In the genomic region with DNA sequence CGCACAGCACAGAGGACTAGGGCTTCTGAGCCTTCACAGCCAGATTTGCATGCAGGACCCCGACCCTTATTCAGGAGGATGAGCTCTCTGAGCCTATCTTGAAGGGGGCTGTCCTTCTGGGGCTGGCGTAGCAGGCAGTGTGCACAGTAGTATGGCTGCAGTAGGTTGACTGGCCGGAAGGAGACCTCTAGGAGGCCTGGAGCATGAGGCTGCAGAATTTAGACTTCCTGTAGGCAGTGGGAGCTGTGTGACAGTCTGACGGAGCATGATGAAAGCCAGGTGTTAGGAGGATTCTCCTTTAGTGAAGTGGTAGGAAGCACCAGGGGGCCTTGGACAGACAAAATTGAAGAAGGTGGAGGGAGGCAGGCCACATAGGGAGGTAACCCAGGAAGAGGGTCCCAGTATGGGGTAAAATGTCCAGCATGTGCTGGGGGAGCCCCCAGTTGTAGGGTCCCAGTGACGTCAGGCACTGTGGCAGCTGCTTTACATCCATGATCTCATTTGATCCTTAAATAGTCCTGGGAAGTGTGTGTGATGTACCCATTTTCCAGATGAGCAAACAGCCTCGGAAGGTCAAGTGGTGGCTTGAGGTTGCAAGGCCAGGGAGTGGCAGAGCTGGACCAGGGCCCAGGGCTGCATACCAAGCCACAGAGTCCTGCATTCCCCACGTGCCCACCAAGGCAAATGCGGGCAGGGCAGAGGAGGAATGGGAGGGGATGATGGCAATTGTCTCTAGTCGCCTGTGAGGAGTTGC, we compare ENCODE assay signal across 2 cellular contexts.
TF ChIP-seq lines count a peak whose summit lies in the region.

No MANE protein-coding gene starts in this region.

TF ChIP-seq in K562, 482 proteins besides CTCF, POLR2A, EP300 and RAD21 (continues in another document):
- TF ChIP-seq ETV1 (tag; conservative IDR thresholded peaks at IDR 0.05; ENCODE audit: low read depth), result peak; percentile 47
- no peak for TF ChIP-seq RFX5 (IDR thresholded peaks at IDR 0.05; ENCODE audit: low read depth, low read length)
- peak; percentile 79 for TF ChIP-seq GABPA (tag; conservative IDR thresholded peaks at IDR 0.05; ENCODE audit: low read depth)
- TF ChIP-seq, protein P1, sequence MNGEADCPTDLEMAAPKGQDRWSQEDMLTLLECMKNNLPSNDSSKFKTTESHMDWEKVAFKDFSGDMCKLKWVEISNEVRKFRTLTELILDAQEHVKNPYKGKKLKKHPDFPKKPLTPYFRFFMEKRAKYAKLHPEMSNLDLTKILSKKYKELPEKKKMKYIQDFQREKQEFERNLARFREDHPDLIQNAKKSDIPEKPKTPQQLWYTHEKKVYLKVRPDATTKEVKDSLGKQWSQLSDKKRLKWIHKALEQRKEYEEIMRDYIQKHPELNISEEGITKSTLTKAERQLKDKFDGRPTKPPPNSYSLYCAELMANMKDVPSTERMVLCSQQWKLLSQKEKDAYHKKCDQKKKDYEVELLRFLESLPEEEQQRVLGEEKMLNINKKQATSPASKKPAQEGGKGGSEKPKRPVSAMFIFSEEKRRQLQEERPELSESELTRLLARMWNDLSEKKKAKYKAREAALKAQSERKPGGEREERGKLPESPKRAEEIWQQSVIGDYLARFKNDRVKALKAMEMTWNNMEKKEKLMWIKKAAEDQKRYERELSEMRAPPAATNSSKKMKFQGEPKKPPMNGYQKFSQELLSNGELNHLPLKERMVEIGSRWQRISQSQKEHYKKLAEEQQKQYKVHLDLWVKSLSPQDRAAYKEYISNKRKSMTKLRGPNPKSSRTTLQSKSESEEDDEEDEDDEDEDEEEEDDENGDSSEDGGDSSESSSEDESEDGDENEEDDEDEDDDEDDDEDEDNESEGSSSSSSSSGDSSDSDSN (IDR thresholded peaks at IDR 0.05; ENCODE audit: borderline replicate concordance in 1 of 2, low read depth in 2 of 2, low read length in 2 of 2), result no peak
- no peak for TF ChIP-seq ATF1 (CRISPR knock-in tag; IDR thresholded peaks at IDR 0.05)
- TF ChIP-seq ATF1 (tag; IDR thresholded peaks at IDR 0.05), result peak; percentile 29; the same call in 1 of the 2 replicates
- no peak for TF ChIP-seq NR2C2 (CRISPR knock-in tag; IDR thresholded peaks at IDR 0.05)
- peak; percentile 23; the same call in 1 of the 2 replicates for TF ChIP-seq NR2C2 (tag; IDR thresholded peaks at IDR 0.05)
- peak; percentile 35; the same call in 1 of the 2 replicates for TF ChIP-seq MAFG (tag; conservative IDR thresholded peaks at IDR 0.05)
- peak; percentile 42; the same call in 1 of the 2 replicates for TF ChIP-seq C11orf30 (IDR thresholded peaks at IDR 0.05; ENCODE audit: low read depth)
- TF ChIP-seq ARNT (IDR thresholded peaks at IDR 0.05), result no peak
- peak; percentile 61; the same call in 1 of the 2 replicates for TF ChIP-seq EHMT2 (IDR thresholded peaks at IDR 0.05)
- TF ChIP-seq NFE2 (IDR thresholded peaks at IDR 0.05; ENCODE audit: low read depth), result peak; percentile 76
- no peak for TF ChIP-seq KLF16 (IDR thresholded peaks at IDR 0.05)
- TF ChIP-seq, protein P2, sequence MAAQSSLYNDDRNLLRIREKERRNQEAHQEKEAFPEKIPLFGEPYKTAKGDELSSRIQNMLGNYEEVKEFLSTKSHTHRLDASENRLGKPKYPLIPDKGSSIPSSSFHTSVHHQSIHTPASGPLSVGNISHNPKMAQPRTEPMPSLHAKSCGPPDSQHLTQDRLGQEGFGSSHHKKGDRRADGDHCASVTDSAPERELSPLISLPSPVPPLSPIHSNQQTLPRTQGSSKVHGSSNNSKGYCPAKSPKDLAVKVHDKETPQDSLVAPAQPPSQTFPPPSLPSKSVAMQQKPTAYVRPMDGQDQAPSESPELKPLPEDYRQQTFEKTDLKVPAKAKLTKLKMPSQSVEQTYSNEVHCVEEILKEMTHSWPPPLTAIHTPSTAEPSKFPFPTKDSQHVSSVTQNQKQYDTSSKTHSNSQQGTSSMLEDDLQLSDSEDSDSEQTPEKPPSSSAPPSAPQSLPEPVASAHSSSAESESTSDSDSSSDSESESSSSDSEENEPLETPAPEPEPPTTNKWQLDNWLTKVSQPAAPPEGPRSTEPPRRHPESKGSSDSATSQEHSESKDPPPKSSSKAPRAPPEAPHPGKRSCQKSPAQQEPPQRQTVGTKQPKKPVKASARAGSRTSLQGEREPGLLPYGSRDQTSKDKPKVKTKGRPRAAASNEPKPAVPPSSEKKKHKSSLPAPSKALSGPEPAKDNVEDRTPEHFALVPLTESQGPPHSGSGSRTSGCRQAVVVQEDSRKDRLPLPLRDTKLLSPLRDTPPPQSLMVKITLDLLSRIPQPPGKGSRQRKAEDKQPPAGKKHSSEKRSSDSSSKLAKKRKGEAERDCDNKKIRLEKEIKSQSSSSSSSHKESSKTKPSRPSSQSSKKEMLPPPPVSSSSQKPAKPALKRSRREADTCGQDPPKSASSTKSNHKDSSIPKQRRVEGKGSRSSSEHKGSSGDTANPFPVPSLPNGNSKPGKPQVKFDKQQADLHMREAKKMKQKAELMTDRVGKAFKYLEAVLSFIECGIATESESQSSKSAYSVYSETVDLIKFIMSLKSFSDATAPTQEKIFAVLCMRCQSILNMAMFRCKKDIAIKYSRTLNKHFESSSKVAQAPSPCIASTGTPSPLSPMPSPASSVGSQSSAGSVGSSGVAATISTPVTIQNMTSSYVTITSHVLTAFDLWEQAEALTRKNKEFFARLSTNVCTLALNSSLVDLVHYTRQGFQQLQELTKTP (IDR thresholded peaks at IDR 0.05; ENCODE audit: low read depth in 1 of 2, partially characterized antibody in 2 of 2), result no peak
- TF ChIP-seq, protein P3, sequence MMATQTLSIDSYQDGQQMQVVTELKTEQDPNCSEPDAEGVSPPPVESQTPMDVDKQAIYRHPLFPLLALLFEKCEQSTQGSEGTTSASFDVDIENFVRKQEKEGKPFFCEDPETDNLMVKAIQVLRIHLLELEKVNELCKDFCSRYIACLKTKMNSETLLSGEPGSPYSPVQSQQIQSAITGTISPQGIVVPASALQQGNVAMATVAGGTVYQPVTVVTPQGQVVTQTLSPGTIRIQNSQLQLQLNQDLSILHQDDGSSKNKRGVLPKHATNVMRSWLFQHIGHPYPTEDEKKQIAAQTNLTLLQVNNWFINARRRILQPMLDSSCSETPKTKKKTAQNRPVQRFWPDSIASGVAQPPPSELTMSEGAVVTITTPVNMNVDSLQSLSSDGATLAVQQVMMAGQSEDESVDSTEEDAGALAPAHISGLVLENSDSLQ (IDR thresholded peaks at IDR 0.05), result peak; percentile 36; the same call in 1 of the 2 replicates
- TF ChIP-seq PTBP1 (IDR thresholded peaks at IDR 0.05; ENCODE audit: low read depth, low read length), result no peak
- TF ChIP-seq L3MBTL2 (IDR thresholded peaks at IDR 0.05), result peak; percentile 22; the same call in 1 of the 2 replicates
- TF ChIP-seq, protein P4, sequence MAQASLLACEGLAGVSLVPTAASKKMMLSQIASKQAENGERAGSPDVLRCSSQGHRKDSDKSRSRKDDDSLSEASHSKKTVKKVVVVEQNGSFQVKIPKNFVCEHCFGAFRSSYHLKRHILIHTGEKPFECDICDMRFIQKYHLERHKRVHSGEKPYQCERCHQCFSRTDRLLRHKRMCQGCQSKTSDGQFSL (CRISPR knock-in tag; IDR thresholded peaks at IDR 0.05), result no peak
- TF ChIP-seq, protein P4 (tag; IDR thresholded peaks at IDR 0.05), result no peak

TF ChIP-seq in GM12891, 5 proteins besides CTCF, POLR2A, EP300 and RAD21:
- TF ChIP-seq TAF1 (IDR thresholded peaks at IDR 0.05; ENCODE audit: low read depth, low read length) (no peak), POLR2AphosphoS5 (IDR thresholded peaks at IDR 0.05; ENCODE audit: low read depth, low read length) (no peak), SPI1 (IDR thresholded peaks at IDR 0.05; ENCODE audit: low read depth, low read length) (no peak), POU2F2 (IDR thresholded peaks at IDR 0.05; ENCODE audit: low read depth, low read length) (no peak), PAX5 (IDR thresholded peaks at IDR 0.05; ENCODE audit: insufficient read depth, low read length, severe bottlenecking) (no peak)
